In genomic region chr7:100465702-100466311, GRCh38 we compare ENCODE assay signal across 8 cellular contexts. TPM values are rescaled to one million over a fixed set of nuclear protein-coding genes. Genes with fewer than 3 reads are reported as not detected.
DNase-seq lines count a peak whose midpoint lies in the region; ATAC-seq and TF ChIP-seq lines count a peak whose summit lies in the region.

No MANE protein-coding gene starts in this region.

- no peaks in the 10 kb centered on the region for H3K27me3 ChIP-seq in transverse colon

- no peaks in the 10 kb centered on the region for H3K9me3 ChIP-seq in transverse colon

- H3K36me3 ChIP-seq in transverse colon: peaks cover 0 to 12% (median 0%) of the 10 kb centered on the region in 4 donors

- H3K4me1 ChIP-seq in transverse colon: peaks cover 11 to 25% (median 15%) of the 10 kb centered on the region in 4 donors

- POLR2A ChIA-PET in activated CD8-positive, alpha-beta T cell treated with anti-CD3 and anti-CD28 coated beads for 36 hours (lab: Charles Lee): interaction anchor here (0.6 to 1.6 kb wide), 4 partner anchors 11 to 142 kb away, joined by 3 to 4 read pairs (median 3); no protein-coding TSS in a partner anchor
- POLR2A ChIA-PET in activated CD8-positive, alpha-beta T cell treated with anti-CD3 and anti-CD28 coated beads, Interleukin-2, amount 10 ng/mL, durations not matched to agents 7 days and 5 days (lab: Charles Lee): interaction anchor here (1.3 kb wide), 1 partner anchor 10 kb away, joined by 3 read pairs; no protein-coding TSS in a partner anchor

- no peak for ATAC-seq in activated CD8-positive, alpha-beta T cell treated with anti-CD3 and anti-CD28 coated beads for 36 hours
- ATAC-seq in activated CD8-positive, alpha-beta T cell treated with anti-CD3 and anti-CD28 coated beads, Interleukin-2, amount 10 ng/mL, durations not matched to agents 7 days and 5 days: no peak
- peak; percentile 83 for ATAC-seq in left colon
- no peak for ATAC-seq in GM18858 (IDR thresholded peaks at IDR 0.05; ENCODE audit: unreplicated experiment)

- CTCF ChIA-PET in activated CD8-positive, alpha-beta T cell treated with anti-CD3 and anti-CD28 coated beads for 36 hours (lab: Charles Lee): interaction anchor here (0.8 to 1.6 kb wide), 4 partner anchors 10 to 94 kb away, joined by 3 to 7 read pairs (median 4); no protein-coding TSS in a partner anchor
- CTCF ChIA-PET in activated CD8-positive, alpha-beta T cell treated with anti-CD3 and anti-CD28 coated beads, Interleukin-2, amount 10 ng/mL, durations not matched to agents 7 days and 5 days (lab: Charles Lee): interaction anchor here (0.9 to 2.2 kb wide), 4 partner anchors 17 to 98 kb away, joined by 4 to 7 read pairs (median 6); no protein-coding TSS in a partner anchor

- H3K4me1 Mint-ChIP-seq in activated CD8-positive, alpha-beta T cell treated with anti-CD3 and anti-CD28 coated beads for 36 hours (ENCODE audit: low read depth): peaks cover 13% of the 10 kb centered on the region
- H3K4me1 Mint-ChIP-seq in activated CD8-positive, alpha-beta T cell treated with anti-CD3 and anti-CD28 coated beads, Interleukin-2, amount 10 ng/mL, durations not matched to agents 7 days and 5 days (ENCODE audit: low read depth): peaks cover 3% of the 10 kb centered on the region

- H3K36me3 Mint-ChIP-seq in activated CD8-positive, alpha-beta T cell treated with anti-CD3 and anti-CD28 coated beads for 36 hours (ENCODE audit: low read depth): peaks cover 17% of the 10 kb centered on the region
- peaks cover 37% of the 10 kb centered on the region for H3K36me3 Mint-ChIP-seq in activated CD8-positive, alpha-beta T cell treated with anti-CD3 and anti-CD28 coated beads, Interleukin-2, amount 10 ng/mL, durations not matched to agents 7 days and 5 days (ENCODE audit: low read depth)

- no peak for TF ChIP-seq POLR2A in transverse colon (IDR thresholded peaks at IDR 0.05)

- H3K4me3 ChIP-seq in choroid plexus epithelial cell (ENCODE audit: low read depth, low read length) (no peak overlapping the region), transverse colon (no peak overlapping the region)

- H3K4me3 Mint-ChIP-seq in activated CD8-positive, alpha-beta T cell treated with anti-CD3 and anti-CD28 coated beads for 36 hours: no peak overlapping the region
- no peak overlapping the region for H3K4me3 Mint-ChIP-seq in activated CD8-positive, alpha-beta T cell treated with anti-CD3 and anti-CD28 coated beads, Interleukin-2, amount 10 ng/mL, durations not matched to agents 7 days and 5 days

- DNase-seq in activated CD8-positive, alpha-beta T cell treated with anti-CD3 and anti-CD28 coated beads for 36 hours: no peak
- DNase-seq in activated CD8-positive, alpha-beta T cell treated with anti-CD3 and anti-CD28 coated beads, Interleukin-2, amount 10 ng/mL, durations not matched to agents 7 days and 5 days: no peak
- peak; percentile 31 for DNase-seq in NCI-H446 treated with DMSO at 0.1 percent for 48 hours (lab: John Stamatoyannopoulos, UW)
- peak; percentile 74 for DNase-seq in choroid plexus epithelial cell (ENCODE audit: low read depth)
- peak; percentile 71 to 73 for DNase-seq in left colon
- DNase-seq in transverse colon: peak; percentile 69
- DNase-seq in activated CD4-positive, alpha-beta T cell treated with anti-CD3 and anti-CD28 coated beads, Interleukin-2, amount 50 U/mL, for 48 hours: no peak

- H3K27ac Mint-ChIP-seq in activated CD8-positive, alpha-beta T cell treated with anti-CD3 and anti-CD28 coated beads for 36 hours: peak overlapping the region; percentile 11
- no peak overlapping the region for H3K27ac Mint-ChIP-seq in activated CD8-positive, alpha-beta T cell treated with anti-CD3 and anti-CD28 coated beads, Interleukin-2, amount 10 ng/mL, durations not matched to agents 7 days and 5 days

- no peak for TF ChIP-seq CTCF in activated CD8-positive, alpha-beta T cell treated with anti-CD3 and anti-CD28 coated beads for 36 hours (IDR thresholded peaks at IDR 0.05)
- TF ChIP-seq CTCF in choroid plexus epithelial cell (conservative IDR thresholded peaks at IDR 0.05; ENCODE audit: low read depth, low read length) (peak; percentile 77), transverse colon (IDR thresholded peaks at IDR 0.05) (peak; percentile 57 to 64 (median 59))

- peak overlapping the region in 3 of 4 donors; percentile 44 to 65 (median 62) for H3K27ac ChIP-seq in transverse colon

- in situ Hi-C loops in transverse colon (cut with MboI; ENCODE audit: low pct_ligation_motif_present in 1 of 4, low pct_unique_long_range_greater_than_20kb in 1 of 4, low sequenced_read_pairs in 3 of 4): loop anchor here (10.0 to 25.0 kb wide), 3 partner anchors 221 to 246 kb away; partner anchors contain the start of genes GIGYF1 (in 3 of the 4), EPO (in 1 of the 4) and POP7 (in 1 of the 4)

- TF ChIP-seq EP300 in transverse colon (IDR thresholded peaks at IDR 0.05; ENCODE audit: low read depth): no peak

- 14% methylated on average over 10 of the region's 17 CpGs; no CpG with 5 or more reads in 1 of the 2 donors for WGBS in transverse colon (ENCODE audit: low coverage in 1 of 2), 2 donors

- H3K9me3 Mint-ChIP-seq in activated CD8-positive, alpha-beta T cell treated with anti-CD3 and anti-CD28 coated beads for 36 hours: no peaks in the 10 kb centered on the region
- no peaks in the 10 kb centered on the region for H3K9me3 Mint-ChIP-seq in activated CD8-positive, alpha-beta T cell treated with anti-CD3 and anti-CD28 coated beads, Interleukin-2, amount 10 ng/mL, durations not matched to agents 7 days and 5 days (ENCODE audit: insufficient read depth)

- H3K27me3 Mint-ChIP-seq in activated CD8-positive, alpha-beta T cell treated with anti-CD3 and anti-CD28 coated beads for 36 hours: no peaks in the 10 kb centered on the region
- H3K27me3 Mint-ChIP-seq in activated CD8-positive, alpha-beta T cell treated with anti-CD3 and anti-CD28 coated beads, Interleukin-2, amount 10 ng/mL, durations not matched to agents 7 days and 5 days (ENCODE audit: low read depth): no peaks in the 10 kb centered on the region

- intact Hi-C loops in activated CD8-positive, alpha-beta T cell treated with anti-CD3 and anti-CD28 coated beads for 36 hours (cut with micrococcal nuclease): no loop called here
- intact Hi-C loops in left colon (cut with DNase I, micrococcal nuclease): no loop called here
- intact Hi-C loops in transverse colon (cut with DNase I; ENCODE audit: low total_unique reads): loop anchor here (5.0 kb wide), 1 partner anchor 96 kb away; no protein-coding TSS in a partner anchor

RNA-seq across cellular contexts. Expression of gene SPACDR, which starts 1.7 kb away (rescaled TPM):
- total RNA-seq in activated CD8-positive, alpha-beta T cell treated with anti-CD3 and anti-CD28 coated beads for 36 hours: 1 to 10 TPM; 3.7 to 4.6 TPM
- total RNA-seq in activated CD8-positive, alpha-beta T cell treated with anti-CD3 and anti-CD28 coated beads, Interleukin-2, amount 10 ng/mL, durations not matched to agents 7 days and 5 days: 1 to 10 TPM; 2.7 to 3.6 TPM
- total RNA-seq in left colon (under 1 TPM; 0.31 to 0.39 TPM), transverse colon (not detected)

RNA-seq across cellular contexts. Expression of gene TSC22D4, which starts 13.2 kb away (rescaled TPM):
- 10 to 100 TPM; 92.6 to 94.2 TPM for total RNA-seq in activated CD8-positive, alpha-beta T cell treated with anti-CD3 and anti-CD28 coated beads for 36 hours
- 100 to 1,000 TPM; 129 to 132 TPM for total RNA-seq in activated CD8-positive, alpha-beta T cell treated with anti-CD3 and anti-CD28 coated beads, Interleukin-2, amount 10 ng/mL, durations not matched to agents 7 days and 5 days
- total RNA-seq in left colon (10 to 100 TPM; 45.9 to 57.2 TPM), transverse colon (100 to 1,000 TPM in 1 of 4 donors, 10 to 100 TPM in 3; 41.6 to 101 (median 67.6) TPM)

RNA-seq across cellular contexts. Expression of gene NYAP1, which starts 17.9 kb away (rescaled TPM):
- total RNA-seq in activated CD8-positive, alpha-beta T cell treated with anti-CD3 and anti-CD28 coated beads for 36 hours: under 1 TPM; 0.32 to 0.38 TPM
- under 1 TPM in 1 of 2 experiments, not detected in 1; 0.23 TPM for total RNA-seq in activated CD8-positive, alpha-beta T cell treated with anti-CD3 and anti-CD28 coated beads, Interleukin-2, amount 10 ng/mL, durations not matched to agents 7 days and 5 days
- under 1 TPM; 0.27 to 0.47 TPM for total RNA-seq in left colon
- total RNA-seq in transverse colon: 1 to 10 TPM in 1 of 4 donors, under 1 TPM in 1, not detected in 2; 0.41 to 1.4 TPM

RNA-seq across cellular contexts. Expression of gene PPP1R35, which starts 29.5 kb away (rescaled TPM):
- 10 to 100 TPM; 63.4 to 67.8 TPM for total RNA-seq in activated CD8-positive, alpha-beta T cell treated with anti-CD3 and anti-CD28 coated beads for 36 hours
- 10 to 100 TPM; 84.0 to 90.1 TPM for total RNA-seq in activated CD8-positive, alpha-beta T cell treated with anti-CD3 and anti-CD28 coated beads, Interleukin-2, amount 10 ng/mL, durations not matched to agents 7 days and 5 days
- total RNA-seq in left colon (10 to 100 TPM; 32.6 to 35.3 TPM), transverse colon (10 to 100 TPM; 17.1 to 98.4 (median 37.2) TPM)

RNA-seq across cellular contexts. Expression of gene MEPCE, which starts 36.2 kb away (rescaled TPM):
- total RNA-seq in activated CD8-positive, alpha-beta T cell treated with anti-CD3 and anti-CD28 coated beads for 36 hours: 10 to 100 TPM; 38.3 to 38.8 TPM
- 10 to 100 TPM; 40.4 to 45.4 TPM for total RNA-seq in activated CD8-positive, alpha-beta T cell treated with anti-CD3 and anti-CD28 coated beads, Interleukin-2, amount 10 ng/mL, durations not matched to agents 7 days and 5 days
- total RNA-seq in left colon: 10 to 100 TPM; 27.4 to 30.2 TPM
- 10 to 100 TPM; 25.9 to 41.9 (median 30.5) TPM for total RNA-seq in transverse colon

Comparison
In these comparisons a context has a peak if more than half of its experiments do, and no peak if none do; other contexts are left out.
1. DNase-seq: peak in NCI-H446 treated with DMSO at 0.1 percent for 48 hours (single experiment), choroid plexus epithelial cell (single experiment), left colon (2 of 2) and transverse colon (single experiment); none in activated CD8-positive, alpha-beta T cell treated with anti-CD3 and anti-CD28 coated beads for 36 hours (single experiment), activated CD8-positive, alpha-beta T cell treated with anti-CD3 and anti-CD28 coated beads, Interleukin-2, amount 10 ng/mL, durations not matched to agents 7 days and 5 days (single experiment) and activated CD4-positive, alpha-beta T cell treated with anti-CD3 and anti-CD28 coated beads, Interleukin-2, amount 50 U/mL, for 48 hours (0 of 2).